In genomic region chr11:3902441-3902840, GRCh38 we compare ENCODE assay signal across 18 cellular contexts. TPM values are rescaled to one million over a fixed set of nuclear protein-coding genes. Genes with fewer than 3 reads are reported as not detected.
DNase-seq lines count a peak whose midpoint lies in the region; ATAC-seq and TF ChIP-seq lines count a peak whose summit lies in the region.
"Had no signal": no experiment of that assay in that cellular context is flagged by ENCODE, and none has a peak within 500 bp of the region (broad histone marks: within the 10 kb centered on the region; RNA-seq: fewer than 3 reads in every experiment).

No MANE protein-coding gene starts in this region.

- peak overlapping the region in 1 of 5 donors; percentile 5 for H3K27ac ChIP-seq in stomach
- H3K27ac ChIP-seq: dorsolateral prefrontal cortex, esophagus muscularis mucosa had no signal

- intact Hi-C loops in stomach (cut with DNase I; ENCODE audit: low total_unique reads), result no loop called here

- WGBS in stomach, 5 donors, result 40 to 69% (median 58%) methylated on average over 7 of the region's 7 CpGs

- no peak overlapping the region for H3K4me3 Mint-ChIP-seq in activated T-cell treated with anti-CD3 and anti-CD28 coated beads, Interleukin-2, amount 50 U/mL, for 24 hours
- peak overlapping the region; percentile 49 for H3K4me3 Mint-ChIP-seq in T-helper 17 cell
- H3K4me3 Mint-ChIP-seq in effector memory CD8-positive, alpha-beta T cell, result peak overlapping the region; percentile 41 to 57
- H3K4me3 Mint-ChIP-seq: activated naive CD4-positive, alpha-beta T cell treated with anti-CD3 and anti-CD28 coated beads for 36 hours had no signal

- H3K27me3 ChIP-seq in stomach, result no peaks in the 10 kb centered on the region
- H3K27me3 ChIP-seq: esophagus muscularis mucosa had no signal

- no peak for TF ChIP-seq CTCF in stomach (IDR thresholded peaks at IDR 0.05)

- no peak for DNase-seq in activated T-cell treated with anti-CD3 and anti-CD28 coated beads, Interleukin-2, amount 50 U/mL, for 24 hours
- DNase-seq in activated T-cell treated with anti-CD3 and anti-CD28 coated beads for 4 hours, result no peak
- no peak for DNase-seq in T-helper 17 cell
- no peak for DNase-seq in effector memory CD8-positive, alpha-beta T cell
- peak; percentile 40 for DNase-seq in stomach
- DNase-seq in COLO668 (lab: John Stamatoyannopoulos, UW; ENCODE audit: unreplicated experiment), result no peak
- DNase-seq in HuH-7 (ENCODE audit: low spot score), result no peak
- no peak for DNase-seq in NCI-H2227 (lab: John Stamatoyannopoulos, UW; ENCODE audit: unreplicated experiment)
- DNase-seq: activated naive CD4-positive, alpha-beta T cell treated with anti-CD3 and anti-CD28 coated beads for 36 hours; COR-L47; NCI-H1694; NCI-H345; stimulated activated naive CD4-positive, alpha-beta T cell treated with Interleukin-2 at 50 U/mL for 16 hours had no signal

- H3K36me3 ChIP-seq in stomach, result no peaks in the 10 kb centered on the region
- H3K36me3 ChIP-seq: esophagus muscularis mucosa had no signal

- no peak overlapping the region for H3K4me3 ChIP-seq in stomach
- H3K4me3 ChIP-seq: A549, dorsolateral prefrontal cortex, esophagus muscularis mucosa, lung had no signal

- H3K4me1 ChIP-seq in stomach, result peaks cover 35 to 70% (median 54%) of the 10 kb centered on the region in 4 donors

- no peaks in the 10 kb centered on the region for H3K9me3 Mint-ChIP-seq in activated T-cell treated with anti-CD3 and anti-CD28 coated beads, Interleukin-2, amount 50 U/mL, for 24 hours
- no peaks in the 10 kb centered on the region for H3K9me3 Mint-ChIP-seq in effector memory CD8-positive, alpha-beta T cell
- H3K9me3 Mint-ChIP-seq: activated naive CD4-positive, alpha-beta T cell treated with anti-CD3 and anti-CD28 coated beads for 36 hours had no signal

- ATAC-seq in T-helper 17 cell, result no peak
- no peak for ATAC-seq in effector memory CD8-positive, alpha-beta T cell (replicated peaks)
- ATAC-seq: A549, HCT116 had no signal

- H3K27me3 Mint-ChIP-seq in activated T-cell treated with anti-CD3 and anti-CD28 coated beads, Interleukin-2, amount 50 U/mL, for 24 hours, result no peaks in the 10 kb centered on the region
- no peaks in the 10 kb centered on the region for H3K27me3 Mint-ChIP-seq in T-helper 17 cell
- no peaks in the 10 kb centered on the region for H3K27me3 Mint-ChIP-seq in effector memory CD8-positive, alpha-beta T cell

- TF ChIP-seq POLR2A in stomach (IDR thresholded peaks at IDR 0.05), result no peak

- peak overlapping the region; percentile 67 for H3K27ac Mint-ChIP-seq in activated T-cell treated with anti-CD3 and anti-CD28 coated beads, Interleukin-2, amount 50 U/mL, for 24 hours
- peak overlapping the region; percentile 99 for H3K27ac Mint-ChIP-seq in T-helper 17 cell
- peak overlapping the region; percentile 85 to 87 for H3K27ac Mint-ChIP-seq in effector memory CD8-positive, alpha-beta T cell
- H3K27ac Mint-ChIP-seq: activated naive CD4-positive, alpha-beta T cell treated with anti-CD3 and anti-CD28 coated beads for 36 hours had no signal

- TF ChIP-seq EP300 in stomach (IDR thresholded peaks at IDR 0.05), result no peak

- peaks cover 69% of the 10 kb centered on the region for H3K4me1 Mint-ChIP-seq in activated T-cell treated with anti-CD3 and anti-CD28 coated beads, Interleukin-2, amount 50 U/mL, for 24 hours (ENCODE audit: low read depth)
- H3K4me1 Mint-ChIP-seq in T-helper 17 cell, result peaks cover 55% of the 10 kb centered on the region
- H3K4me1 Mint-ChIP-seq in effector memory CD8-positive, alpha-beta T cell (ENCODE audit: low read depth in 2 of 2), result peaks cover 49 to 59% of the 10 kb centered on the region in 2 donors

- no peaks in the 10 kb centered on the region for H3K36me3 Mint-ChIP-seq in activated T-cell treated with anti-CD3 and anti-CD28 coated beads, Interleukin-2, amount 50 U/mL, for 24 hours (ENCODE audit: low read depth)
- no peaks in the 10 kb centered on the region for H3K36me3 Mint-ChIP-seq in T-helper 17 cell (ENCODE audit: low read depth)
- peaks cover 4% of the 10 kb centered on the region for H3K36me3 Mint-ChIP-seq in effector memory CD8-positive, alpha-beta T cell (ENCODE audit: insufficient read depth)

- H3K9me3 ChIP-seq in T-helper 17 cell (ENCODE audit: control insufficient read depth, low read length, poor library complexity, severe bottlenecking), result no peaks in the 10 kb centered on the region
- H3K9me3 ChIP-seq in stomach, result no peaks in the 10 kb centered on the region
- H3K9me3 ChIP-seq: A549, esophagus muscularis mucosa had no signal

RNA-seq across cellular contexts. Expression of gene STIM1, which starts 47.0 kb away (rescaled TPM):
- 100 to 1,000 TPM; 115 to 125 TPM for total RNA-seq in T-helper 17 cell
- total RNA-seq in stomach, result 10 to 100 TPM; 21.4 to 70.7 (median 49.8) TPM
- 10 to 100 TPM in 1 of 3 donors, 1 to 10 TPM in 2; 8.7 to 17.1 (median 9.8) TPM for polyA plus RNA-seq in stomach
